Comparison of ENCODE assay signal across 22 cellular contexts in the genomic region with DNA sequence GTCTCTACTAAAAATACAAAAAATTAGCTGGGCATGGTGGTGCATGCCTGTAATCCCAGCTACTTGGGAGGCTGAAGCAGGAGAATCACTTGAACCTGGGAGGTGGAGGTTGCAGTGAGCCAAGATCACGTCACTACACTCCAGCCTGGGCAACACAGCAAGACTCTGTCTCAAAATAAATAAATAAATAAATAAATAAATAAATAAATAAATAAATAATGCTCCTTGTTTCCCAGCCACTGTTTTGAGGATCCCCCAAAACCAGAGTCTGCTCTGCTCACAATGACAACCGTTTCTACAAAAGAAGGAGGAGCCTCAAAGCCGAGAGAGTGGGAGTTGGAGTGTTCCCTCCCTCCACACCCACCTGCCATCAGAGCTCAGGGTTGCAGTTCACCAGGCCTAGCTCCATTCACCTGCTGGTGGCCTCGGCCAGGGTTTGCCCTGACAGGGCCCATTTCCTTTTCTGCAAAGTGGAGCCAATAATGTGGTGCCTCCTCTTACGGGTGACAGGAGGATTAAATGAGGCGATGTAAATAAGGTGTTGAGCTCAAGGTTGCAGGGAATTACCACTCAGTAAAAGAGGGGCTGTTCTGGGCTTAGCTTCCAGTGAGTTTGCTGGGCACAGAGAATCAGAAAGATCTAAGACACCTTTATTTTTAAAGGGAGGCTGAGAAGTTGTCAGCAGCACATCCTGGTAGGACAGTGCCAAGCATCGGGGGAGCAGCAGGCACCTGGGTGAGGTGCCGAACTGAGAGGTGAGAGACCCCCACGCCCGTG. TPM values are rescaled to one million over a fixed set of nuclear protein-coding genes. Genes with fewer than 3 reads are reported as not detected.
DNase-seq lines count a peak whose midpoint lies in the region; ATAC-seq, FAIRE-seq and TF ChIP-seq lines count a peak whose summit lies in the region.
"Had no signal": no experiment of that assay in that cellular context is flagged by ENCODE, and none has a peak within 500 bp of the region (broad histone marks: within the 10 kb centered on the region; RNA-seq: fewer than 3 reads in every experiment).

No MANE protein-coding gene starts in this region.

- no peak for ATAC-seq in activated CD8-positive, alpha-beta memory T cell treated with anti-CD3 and anti-CD28 coated beads, Interleukin-2, amount 10 ng/mL, durations not matched to agents 7 days and 5 days
- ATAC-seq in lung (ENCODE audit: insufficient read depth, low FRiP score), result no peak
- no peak for ATAC-seq in HG02642 (IDR thresholded peaks at IDR 0.05; ENCODE audit: poor library complexity, unreplicated experiment)
- ATAC-seq: natural killer cell had no signal

- H3K36me3 ChIP-seq in ACC112 (ENCODE audit: insufficient read depth, low read length), result no peaks in the 10 kb centered on the region
- H3K36me3 ChIP-seq in lung (ENCODE audit: control insufficient read depth in 2 of 2, insufficient read depth in 2 of 2, low read length in 2 of 2), result no peaks in the 10 kb centered on the region
- H3K36me3 ChIP-seq in MG63, result no peaks in the 10 kb centered on the region
- H3K36me3 ChIP-seq: BE2C, prostate gland, thyroid gland had no signal

- H3K27me3 Mint-ChIP-seq in activated CD8-positive, alpha-beta memory T cell treated with anti-CD3 and anti-CD28 coated beads, Interleukin-2, amount 10 ng/mL, durations not matched to agents 7 days and 5 days, result peaks cover 72% of the 10 kb centered on the region

- no peaks in the 10 kb centered on the region for H3K79me2 ChIP-seq in ACC112 (ENCODE audit: control insufficient read depth, insufficient read depth, low read length, unreplicated experiment)

- peak overlapping the region; percentile 87; the same call in 1 of the 2 replicates for H3K27ac ChIP-seq in ACC112 (ENCODE audit: low read depth, low read length)
- H3K27ac ChIP-seq in C4-2B, result peak overlapping the region; percentile 72
- H3K27ac ChIP-seq in lung (ENCODE audit: low read depth in 1 of 2, low read length in 1 of 2), result no peak overlapping the region

- H2AFZ ChIP-seq in ACC112 (ENCODE audit: low read length, unreplicated experiment), result no peak overlapping the region

- H3K27me3 ChIP-seq in ACC112 (ENCODE audit: insufficient read depth, low read length) (no peaks in the 10 kb centered on the region), lung (ENCODE audit: control insufficient read depth, insufficient read depth) (no peaks in the 10 kb centered on the region), MG63 (no peaks in the 10 kb centered on the region)
- H3K27me3 ChIP-seq: BE2C, thyroid gland had no signal

- H3K9me3 Mint-ChIP-seq in activated CD8-positive, alpha-beta memory T cell treated with anti-CD3 and anti-CD28 coated beads, Interleukin-2, amount 10 ng/mL, durations not matched to agents 7 days and 5 days (ENCODE audit: low read depth), result no peaks in the 10 kb centered on the region
- H3K9me3 Mint-ChIP-seq: activated B cell treated with CpG ODN at 0.5 μM for 24 hours; activated naive CD4-positive, alpha-beta T cell treated with anti-CD3 and anti-CD28 coated beads for 36 hours; immature natural killer cell; natural killer cell; T-helper 1 cell treated with Interleukin-12 subunit alpha and Interleukin-12 subunit beta and Interleukin-4 antibody, amounts not matched to agents 30 μg/mL and 1 μg/mL, for 36 hours had no signal

- H3K4me3 Mint-ChIP-seq in activated CD8-positive, alpha-beta memory T cell treated with anti-CD3 and anti-CD28 coated beads, Interleukin-2, amount 10 ng/mL, durations not matched to agents 7 days and 5 days, result no peak overlapping the region
- H3K4me3 Mint-ChIP-seq: activated B cell treated with CpG ODN at 0.5 μM for 24 hours; activated naive CD4-positive, alpha-beta T cell treated with anti-CD3 and anti-CD28 coated beads for 36 hours; immature natural killer cell; natural killer cell; T-helper 1 cell treated with Interleukin-12 subunit alpha and Interleukin-12 subunit beta and Interleukin-4 antibody, amounts not matched to agents 30 μg/mL and 1 μg/mL, for 36 hours had no signal

- H3K9me3 ChIP-seq in lung (ENCODE audit: control insufficient read depth in 2 of 2, insufficient read depth in 1 of 2, low read length in 1 of 2) (no peaks in the 10 kb centered on the region), MG63 (no peaks in the 10 kb centered on the region)
- H3K9me3 ChIP-seq: BE2C, prostate gland, thyroid gland had no signal

- 85 to 91% methylated on average over 10 of the region's 10 CpGs for WGBS in lung, 2 donors

- no peak for TF ChIP-seq CTCF in C4-2B (conservative IDR thresholded peaks at IDR 0.05)
- no peak for TF ChIP-seq CTCF in lung (IDR thresholded peaks at IDR 0.05; ENCODE audit: control extremely low read depth, extremely low read depth)

- H3K27ac Mint-ChIP-seq in activated CD8-positive, alpha-beta memory T cell treated with anti-CD3 and anti-CD28 coated beads, Interleukin-2, amount 10 ng/mL, durations not matched to agents 7 days and 5 days, result no peak overlapping the region
- H3K27ac Mint-ChIP-seq: activated B cell treated with CpG ODN at 0.5 μM for 24 hours; activated naive CD4-positive, alpha-beta T cell treated with anti-CD3 and anti-CD28 coated beads for 36 hours; immature natural killer cell; natural killer cell; T-helper 1 cell treated with Interleukin-12 subunit alpha and Interleukin-12 subunit beta and Interleukin-4 antibody, amounts not matched to agents 30 μg/mL and 1 μg/mL, for 36 hours had no signal

- no peaks in the 10 kb centered on the region for H3K36me3 Mint-ChIP-seq in activated CD8-positive, alpha-beta memory T cell treated with anti-CD3 and anti-CD28 coated beads, Interleukin-2, amount 10 ng/mL, durations not matched to agents 7 days and 5 days
- H3K36me3 Mint-ChIP-seq: immature natural killer cell, natural killer cell had no signal

- CTCF ChIA-PET in activated CD8-positive, alpha-beta memory T cell treated with anti-CD3 and anti-CD28 coated beads, Interleukin-2, amount 10 ng/mL, durations not matched to agents 7 days and 5 days (lab: Charles Lee), result no interaction called here

- H3K4me1 ChIP-seq in ACC112 (ENCODE audit: control insufficient read depth, insufficient read depth, low read length, unreplicated experiment) (peaks cover 75% of the 10 kb centered on the region), lung (ENCODE audit: control insufficient read depth in 2 of 2, insufficient read depth in 2 of 2, low read length in 2 of 2) (peaks cover 0 to 12% of the 10 kb centered on the region in 2 donors)
- H3K4me1 ChIP-seq: BE2C, prostate gland had no signal

- DNase-seq in activated CD8-positive, alpha-beta memory T cell treated with anti-CD3 and anti-CD28 coated beads, Interleukin-2, amount 10 ng/mL, durations not matched to agents 7 days and 5 days, result peak; percentile 38
- DNase-seq in lung (ENCODE audit: low spot score) (peak; percentile 18), RCC 7860 (ENCODE audit: low spot score) (no peak), MG63 (no peak), NCI-H510A (lab: John Stamatoyannopoulos, UW) (no peak)
- DNase-seq: activated B cell treated with CpG ODN at 0.5 μM for 24 hours; activated naive CD4-positive, alpha-beta T cell treated with anti-CD3 and anti-CD28 coated beads for 36 hours; activated T-cell treated with anti-CD3 and anti-CD28 coated beads for 4 hours; BE2C; DND-41; immature natural killer cell; KG1; natural killer cell; NCI-H1436; NCI-H2227 treated with DMSO at 0.1 percent for 48 hours; thyroid gland had no signal

- no peak for FAIRE-seq in RCC 7860 (lab: Jason Lieb, UNC)
- FAIRE-seq: H54 had no signal

- peaks cover 44% of the 10 kb centered on the region for H3K4me1 Mint-ChIP-seq in activated CD8-positive, alpha-beta memory T cell treated with anti-CD3 and anti-CD28 coated beads, Interleukin-2, amount 10 ng/mL, durations not matched to agents 7 days and 5 days

- H3K4me3 ChIP-seq in ACC112 (ENCODE audit: low read depth, low read length) (no peak overlapping the region), lung (no peak overlapping the region), MG63 (no peak overlapping the region)
- H3K4me3 ChIP-seq: prostate gland, thyroid gland had no signal

RNA-seq across cellular contexts. Expression of a gene that starts 25.5 kb away (rescaled TPM):
- total RNA-seq in activated CD8-positive, alpha-beta memory T cell treated with anti-CD3 and anti-CD28 coated beads, Interleukin-2, amount 10 ng/mL, durations not matched to agents 7 days and 5 days, result under 1 TPM; 0.18 to 0.35 TPM
- 10 to 100 TPM; 11.5 to 28.3 TPM for total RNA-seq in lung
- 10 to 100 TPM in 1 of 2 donors, 1 to 10 TPM in 1; 8.9 to 15.0 TPM for polyA plus RNA-seq in lung
- not detected in 2 replicates for total RNA-seq in MG63 (2014; rRNA removed; shearing (Covaris generic); ENCODE audit: low replicate concordance)
- total RNA-seq: activated B cell treated with CpG ODN at 0.5 μM for 24 hours had no signal

Comparison
In these comparisons a context has a peak if more than half of its experiments do, and no peak if none do; other contexts are left out.
1. H3K27ac ChIP-seq: peak in ACC112 (single experiment) and C4-2B (single experiment); none in lung (0 of 2).
2. DNase-seq: peak in activated CD8-positive, alpha-beta memory T cell treated with anti-CD3 and anti-CD28 coated beads, Interleukin-2, amount 10 ng/mL, durations not matched to agents 7 days and 5 days (single experiment) and lung (single experiment); none in RCC 7860 (single experiment), MG63 (single experiment) and NCI-H510A (single experiment).
3. RNA of a gene that starts 25.5 kb away (total RNA-seq): 11.5 to 28.3 TPM in lung; 0.18 to 0.35 TPM in activated CD8-positive, alpha-beta memory T cell treated with anti-CD3 and anti-CD28 coated beads, Interleukin-2, amount 10 ng/mL, durations not matched to agents 7 days and 5 days and not detected in MG63; every median in the first group is over 4 times any median in the second.